7 cellular contexts compared by ENCODE assay signal in the genomic region with DNA sequence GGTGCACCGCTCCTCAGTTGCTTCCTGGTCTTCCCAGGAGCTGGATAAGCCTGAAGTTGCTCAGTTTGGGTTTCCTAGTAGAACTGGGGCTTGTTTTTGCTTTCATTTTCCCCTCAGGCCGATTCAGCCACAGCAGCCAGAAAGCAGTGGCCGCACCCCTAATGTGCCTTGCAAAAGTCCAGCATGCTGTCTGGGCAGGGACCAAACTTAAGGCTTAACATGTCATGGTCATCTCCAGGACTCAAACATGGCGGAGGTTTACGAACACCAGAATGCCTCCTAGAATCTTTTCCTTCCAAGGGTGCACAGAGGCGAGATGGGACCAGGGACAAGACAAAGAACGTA. TPM values are rescaled to one million over a fixed set of nuclear protein-coding genes. Genes with fewer than 3 reads are reported as not detected.
DNase-seq lines count a peak whose midpoint lies in the region; ATAC-seq and TF ChIP-seq lines count a peak whose summit lies in the region.

No MANE protein-coding gene starts in this region.

- peak overlapping the region; percentile 90 for H3K4me2 ChIP-seq in OCI-LY1 (ENCODE audit: low read length)

- H4K20me1 ChIP-seq in OCI-LY1 (ENCODE audit: insufficient read depth, low read length): no peaks in the 10 kb centered on the region

- peaks cover 19% of the 10 kb centered on the region; the same call in 1 of the 2 replicates for H3F3A ChIP-seq in OCI-LY1 (ENCODE audit: insufficient read depth, low read length)

- H3K36me3 ChIP-seq in OCI-LY1 (ENCODE audit: insufficient read depth, low read length) (peaks cover 58% of the 10 kb centered on the region), muscle layer of colon (ENCODE audit: insufficient read depth, low read length) (peaks cover 30% of the 10 kb centered on the region)

- DNase-seq in central memory CD8-positive, alpha-beta T cell (ENCODE audit: low spot score in 2 of 2): no peak
- DNase-seq in SHP77 treated with DMSO at 0.1 percent for 48 hours (lab: John Stamatoyannopoulos, UW) (no peak), NK-92 (lab: John Stamatoyannopoulos, UW; ENCODE audit: unreplicated experiment) (no peak), cerebellum (ENCODE audit: low spot score) (no peak)

- no peaks in the 10 kb centered on the region for H3K27me3 ChIP-seq in OCI-LY1 (ENCODE audit: insufficient read depth, low read length)
- H3K27me3 ChIP-seq in muscle layer of colon (ENCODE audit: control insufficient read depth in 1 of 2, insufficient read depth in 2 of 2, low read length in 2 of 2): no peaks in the 10 kb centered on the region

- no peak overlapping the region for H2AFZ ChIP-seq in OCI-LY1 (ENCODE audit: low read length)

- H3K9me3 ChIP-seq in OCI-LY1 (ENCODE audit: low read length) (no peaks in the 10 kb centered on the region), muscle layer of colon (ENCODE audit: low read length) (no peaks in the 10 kb centered on the region)

- H3K79me2 ChIP-seq in OCI-LY1 (ENCODE audit: insufficient read depth, low read length): no peaks in the 10 kb centered on the region

- no peak for TF ChIP-seq CTCF in OCI-LY1 (IDR thresholded peaks at IDR 0.05; ENCODE audit: low read length)

- H3K4me3 Mint-ChIP-seq in central memory CD8-positive, alpha-beta T cell: peak overlapping the region; percentile 90

- H3K9ac ChIP-seq in OCI-LY1 (ENCODE audit: low read length): peak overlapping the region; percentile 79
- peak overlapping the region; percentile 79 for H3K9ac ChIP-seq in muscle layer of colon (ENCODE audit: low read length)

- peak; percentile 9 for ATAC-seq in GM19455 (IDR thresholded peaks at IDR 0.05; ENCODE audit: unreplicated experiment)
- ATAC-seq in central memory CD8-positive, alpha-beta T cell (replicated peaks; ENCODE audit: extremely low read depth, poor library complexity, severe bottlenecking): no peak

- H3K4me1 Mint-ChIP-seq in central memory CD8-positive, alpha-beta T cell: peaks cover 44% of the 10 kb centered on the region

- H3K27ac Mint-ChIP-seq in central memory CD8-positive, alpha-beta T cell (ENCODE audit: low read depth): peak overlapping the region; percentile 95

- H3K9me3 Mint-ChIP-seq in central memory CD8-positive, alpha-beta T cell: no peaks in the 10 kb centered on the region

- peaks cover 53% of the 10 kb centered on the region for H3K4me1 ChIP-seq in OCI-LY1 (ENCODE audit: insufficient read depth, low read length, severe bottlenecking)
- peaks cover 36% of the 10 kb centered on the region for H3K4me1 ChIP-seq in muscle layer of colon (ENCODE audit: insufficient read depth, low read length)

- no peaks in the 10 kb centered on the region for H3K27me3 Mint-ChIP-seq in central memory CD8-positive, alpha-beta T cell

- H3K27ac ChIP-seq in OCI-LY1 (ENCODE audit: low read depth, low read length, poor library complexity, severe bottlenecking) (peak overlapping the region; percentile 92), muscle layer of colon (ENCODE audit: low read depth, low read length) (peak overlapping the region; percentile 90)

- H3K4me3 ChIP-seq in OCI-LY1 (ENCODE audit: low read depth, low read length, poor library complexity, severe bottlenecking): peak overlapping the region; percentile 63
- H3K4me3 ChIP-seq in muscle layer of colon (ENCODE audit: low read depth in 1 of 2, low read length in 2 of 2): peak overlapping the region; percentile 51 to 90

- no peaks in the 10 kb centered on the region for H3K9me2 ChIP-seq in OCI-LY1 (ENCODE audit: low read depth, low read length)

- H3K36me3 Mint-ChIP-seq in central memory CD8-positive, alpha-beta T cell (ENCODE audit: insufficient read depth): peaks cover 39% of the 10 kb centered on the region

RNA-seq across cellular contexts. Expression of gene GNG3, which starts 2.5 kb away (rescaled TPM):
- 37.2 TPM for total RNA-seq in cerebellum

RNA-seq across cellular contexts. Expression of gene BSCL2, which starts 2.7 kb away (rescaled TPM):
- 82.4 TPM for total RNA-seq in cerebellum

RNA-seq across cellular contexts. Expression of gene HNRNPUL2, which starts 17.3 kb away (rescaled TPM):
- total RNA-seq in cerebellum: 28.0 TPM

RNA-seq across cellular contexts. Expression of gene TTC9C, which starts 18.3 kb away (rescaled TPM):
- total RNA-seq in cerebellum: 25.2 TPM

RNA-seq across cellular contexts. Expression of gene LRRN4CL, which starts 20.6 kb away (rescaled TPM):
- 0.91 TPM for total RNA-seq in cerebellum
